Comparison of ENCODE assay signal across 15 cellular contexts in the genomic region with DNA sequence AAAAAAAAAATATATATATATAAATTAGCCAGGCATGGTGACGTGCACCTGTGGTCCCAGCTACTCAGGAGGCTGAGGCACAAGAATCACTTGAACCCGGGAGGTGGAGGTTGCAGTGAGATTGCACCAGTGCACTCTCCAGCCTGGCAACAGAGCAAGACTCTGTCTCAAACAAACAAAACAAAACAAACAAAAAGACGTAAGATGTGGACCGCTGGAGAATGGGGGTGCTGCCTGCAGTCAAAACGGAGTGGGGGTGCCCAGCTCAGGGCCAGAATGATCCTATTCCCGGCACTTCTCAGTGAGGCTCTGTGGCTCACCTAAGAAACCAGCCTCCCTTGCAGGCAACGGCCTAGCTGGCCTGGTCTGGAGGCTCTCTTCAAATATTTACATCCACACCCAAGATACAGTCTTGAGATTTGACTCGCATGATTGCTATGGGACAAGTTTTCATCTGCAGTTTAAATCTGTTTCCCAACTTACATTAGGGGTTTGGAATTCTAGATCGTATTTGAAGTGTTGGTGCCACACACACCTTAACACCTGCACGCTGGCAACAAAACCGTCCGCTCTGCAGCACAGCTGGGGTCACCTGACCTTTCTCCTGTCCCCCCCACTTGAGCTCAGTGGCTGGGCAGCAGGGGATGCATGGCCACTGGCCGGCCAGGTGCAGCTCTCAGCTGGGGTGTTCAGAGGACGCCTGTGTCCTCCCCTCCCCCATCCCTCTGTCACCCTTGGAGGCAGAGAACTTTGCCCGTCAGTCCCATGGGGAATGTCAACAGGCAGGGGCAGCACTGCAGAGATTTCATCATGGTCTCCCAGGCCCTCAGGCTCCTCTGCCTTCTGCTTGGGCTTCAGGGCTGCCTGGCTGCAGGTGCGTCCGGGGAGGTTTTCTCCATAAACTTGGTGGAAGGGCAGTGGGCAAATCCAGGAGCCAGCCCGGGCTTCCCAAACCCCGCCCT. TPM values are rescaled to one million over a fixed set of nuclear protein-coding genes. Genes with fewer than 3 reads are reported as not detected.
DNase-seq lines count a peak whose midpoint lies in the region; ATAC-seq and TF ChIP-seq lines count a peak whose summit lies in the region.
"Had no signal": no experiment of that assay in that cellular context is flagged by ENCODE, and none has a peak within 500 bp of the region (broad histone marks: within the 10 kb centered on the region; RNA-seq: fewer than 3 reads in every experiment).

A gene (plus strand): TSS at position 760 of the 962 bp plus-strand sequence. CDS start 51 bp downstream, at position 811.

- no peaks in the 10 kb centered on the region for H3K9me3 ChIP-seq in RWPE2 (ENCODE audit: severe bottlenecking)
- H3K9me3 ChIP-seq in mucosa of descending colon: no peaks in the 10 kb centered on the region
- H3K9me3 ChIP-seq: ovary had no signal

- H3K27me3 Mint-ChIP-seq in activated T-helper 1 cell treated with anti-CD3 and anti-CD28 coated beads, Interleukin-12 subunit alpha, Interleukin-12 subunit beta, Interleukin-2, Interleukin-4 antibody, amounts not matched to agents 30 ng/mL and 10 ng/mL and 1 ng/mL, durations not matched to agents 14 hours and 24 hours and 36 hours (ENCODE audit: insufficient read depth): peaks cover under 1% of the 10 kb centered on the region

- no peak within 1 kb of the TSS for H3K27ac Mint-ChIP-seq in activated T-helper 1 cell treated with anti-CD3 and anti-CD28 coated beads, Interleukin-12 subunit alpha, Interleukin-12 subunit beta, Interleukin-2, Interleukin-4 antibody, amounts not matched to agents 30 ng/mL and 10 ng/mL and 1 ng/mL, durations not matched to agents 14 hours and 24 hours and 36 hours
- H3K27ac Mint-ChIP-seq: activated B cell treated with CpG ODN at 0.5 μM for 24 hours; activated naive CD4-positive, alpha-beta T cell treated with anti-CD3 and anti-CD28 coated beads for 36 hours; brain had no signal

- H3K4me1 ChIP-seq in RWPE2 (ENCODE audit: insufficient read depth, poor library complexity, severe bottlenecking) (no peaks in the 10 kb centered on the region), mucosa of descending colon (ENCODE audit: low read depth) (peaks cover 6% of the 10 kb centered on the region)

- peak; percentile 47; the same call in 2 of the 3 replicates for ATAC-seq in RWPE2 (ENCODE audit: low read depth)
- peak; percentile 67 for ATAC-seq in mucosa of descending colon
- ATAC-seq in HG03039 (IDR thresholded peaks at IDR 0.05; ENCODE audit: unreplicated experiment): no peak

- no peaks in the 10 kb centered on the region for H3K9me3 Mint-ChIP-seq in activated T-helper 1 cell treated with anti-CD3 and anti-CD28 coated beads, Interleukin-12 subunit alpha, Interleukin-12 subunit beta, Interleukin-2, Interleukin-4 antibody, amounts not matched to agents 30 ng/mL and 10 ng/mL and 1 ng/mL, durations not matched to agents 14 hours and 24 hours and 36 hours
- H3K9me3 Mint-ChIP-seq: activated B cell treated with CpG ODN at 0.5 μM for 24 hours; activated naive CD4-positive, alpha-beta T cell treated with anti-CD3 and anti-CD28 coated beads for 36 hours had no signal

- H3K27me3 ChIP-seq in H7 (ENCODE audit: control insufficient read depth, insufficient read depth, low read length) (peaks cover 10% of the 10 kb centered on the region; the same call in 1 of the 2 replicates), RWPE2 (ENCODE audit: insufficient read depth, poor library complexity, severe bottlenecking) (peaks cover 14% of the 10 kb centered on the region)
- H3K27me3 ChIP-seq: ovary had no signal

- no peak for TF ChIP-seq CTCF in RWPE2 (IDR thresholded peaks at IDR 0.05; ENCODE audit: poor library complexity, severe bottlenecking)
- TF ChIP-seq CTCF in mucosa of descending colon (IDR thresholded peaks at IDR 0.05): no peak

- H3K4me1 Mint-ChIP-seq in activated T-helper 1 cell treated with anti-CD3 and anti-CD28 coated beads, Interleukin-12 subunit alpha, Interleukin-12 subunit beta, Interleukin-2, Interleukin-4 antibody, amounts not matched to agents 30 ng/mL and 10 ng/mL and 1 ng/mL, durations not matched to agents 14 hours and 24 hours and 36 hours (ENCODE audit: low read depth): no peaks in the 10 kb centered on the region
- H3K4me1 Mint-ChIP-seq: activated B cell treated with CpG ODN at 0.5 μM for 24 hours had no signal

- DNase-seq in NCI-H1105 treated with DMSO at 0.1 percent for 48 hours (lab: John Stamatoyannopoulos, UW) (peak; percentile 20), NCI-H1105 (lab: John Stamatoyannopoulos, UW) (no peak), H7 (peak; percentile 76), RWPE2 (ENCODE audit: low spot score) (no peak), mucosa of descending colon (peak in 1 of 3 donors; percentile 45), glomerular visceral epithelial cell (ENCODE audit: extremely low spot score) (no peak)
- no peak for DNase-seq in activated T-helper 1 cell treated with anti-CD3 and anti-CD28 coated beads, Interleukin-12 subunit alpha, Interleukin-12 subunit beta, Interleukin-2, Interleukin-4 antibody, amounts not matched to agents 30 ng/mL and 10 ng/mL and 1 ng/mL, durations not matched to agents 14 hours and 24 hours and 36 hours (ENCODE audit: low spot score)
- DNase-seq: 8988T; activated B cell treated with CpG ODN at 0.5 μM for 24 hours; activated naive CD4-positive, alpha-beta T cell treated with anti-CD3 and anti-CD28 coated beads for 36 hours; NCI-H1092; ovary had no signal

- no peaks in the 10 kb centered on the region for H3K36me3 Mint-ChIP-seq in activated T-helper 1 cell treated with anti-CD3 and anti-CD28 coated beads, Interleukin-12 subunit alpha, Interleukin-12 subunit beta, Interleukin-2, Interleukin-4 antibody, amounts not matched to agents 30 ng/mL and 10 ng/mL and 1 ng/mL, durations not matched to agents 14 hours and 24 hours and 36 hours (ENCODE audit: low read depth)
- H3K36me3 Mint-ChIP-seq: brain had no signal

- H3K4me3 Mint-ChIP-seq in activated T-helper 1 cell treated with anti-CD3 and anti-CD28 coated beads, Interleukin-12 subunit alpha, Interleukin-12 subunit beta, Interleukin-2, Interleukin-4 antibody, amounts not matched to agents 30 ng/mL and 10 ng/mL and 1 ng/mL, durations not matched to agents 14 hours and 24 hours and 36 hours: no peak within 1 kb of the TSS
- H3K4me3 Mint-ChIP-seq: activated B cell treated with CpG ODN at 0.5 μM for 24 hours; activated naive CD4-positive, alpha-beta T cell treated with anti-CD3 and anti-CD28 coated beads for 36 hours; brain had no signal

- H3K4me3 ChIP-seq in H7 (ENCODE audit: insufficient read depth, low read depth, low read length) (no peak within 1 kb of the TSS), RWPE2 (ENCODE audit: severe bottlenecking) (no peak within 1 kb of the TSS), mucosa of descending colon (no peak within 1 kb of the TSS)
- H3K4me3 ChIP-seq: ovary had no signal

- H3K27ac ChIP-seq in RWPE2 (ENCODE audit: poor library complexity, severe bottlenecking): no peak within 1 kb of the TSS
- H3K27ac ChIP-seq: ovary had no signal

- intact Hi-C loops in mucosa of descending colon (cut with DNase I, micrococcal nuclease): no loop called here
- intact Hi-C loops in activated T-helper 1 cell treated with anti-CD3 and anti-CD28 coated beads, Interleukin-12 subunit alpha, Interleukin-12 subunit beta, Interleukin-2, Interleukin-4 antibody, amounts not matched to agents 30 ng/mL and 10 ng/mL and 1 ng/mL, durations not matched to agents 14 hours and 24 hours and 36 hours (cut with micrococcal nuclease): no loop called here

- H3K36me3 ChIP-seq in H7 (replicated peaks; ENCODE audit: control insufficient read depth, insufficient read depth, low read length) (no peaks in the 10 kb centered on the region), RWPE2 (ENCODE audit: low read depth) (no peaks in the 10 kb centered on the region), mucosa of descending colon (ENCODE audit: low read depth) (no peaks in the 10 kb centered on the region)
- H3K36me3 ChIP-seq: ovary had no signal

RNA-seq across cellular contexts. Expression of the gene that starts here (rescaled TPM):
- 0.28 and 1.5 TPM in 2 replicates for total RNA-seq in H7 (2014; rRNA removed; shearing (Covaris generic))
- total RNA-seq in mucosa of descending colon: under 1 TPM in 1 of 3 donors, not detected in 2; 0.19 TPM
- total RNA-seq in activated T-helper 1 cell treated with anti-CD3 and anti-CD28 coated beads, Interleukin-12 subunit alpha, Interleukin-12 subunit beta, Interleukin-2, Interleukin-4 antibody, amounts not matched to agents 30 ng/mL and 10 ng/mL and 1 ng/mL, durations not matched to agents 14 hours and 24 hours and 36 hours: not detected in 2 replicates
- total RNA-seq: activated B cell treated with CpG ODN at 0.5 μM for 24 hours, HT-29 had no signal

Comparison
In these comparisons a context has a peak if more than half of its experiments do, and no peak if none do; other contexts are left out.
1. DNase-seq: peak in NCI-H1105 treated with DMSO at 0.1 percent for 48 hours (single experiment) and H7 (single experiment); none in NCI-H1105 (single experiment), RWPE2 (single experiment), glomerular visceral epithelial cell (single experiment) and activated T-helper 1 cell treated with anti-CD3 and anti-CD28 coated beads, Interleukin-12 subunit alpha, Interleukin-12 subunit beta, Interleukin-2, Interleukin-4 antibody, amounts not matched to agents 30 ng/mL and 10 ng/mL and 1 ng/mL, durations not matched to agents 14 hours and 24 hours and 36 hours (single experiment).
2. Peak in ATAC-seq in mucosa of descending colon; RNA of the gene not detected or under 1 TPM.